In genomic region chr18:45793295-45793965, GRCh38 we compare ENCODE assay signal across 12 cellular contexts. TPM values are rescaled to one million over a fixed set of nuclear protein-coding genes. Genes with fewer than 3 reads are reported as not detected.
DNase-seq lines count a peak whose midpoint lies in the region; ATAC-seq and TF ChIP-seq lines count a peak whose summit lies in the region.
"Had no signal": no experiment of that assay in that cellular context is flagged by ENCODE, and none has a peak within 500 bp of the region (broad histone marks: within the 10 kb centered on the region; RNA-seq: fewer than 3 reads in every experiment).

No MANE protein-coding gene starts in this region.

- H3K79me2 ChIP-seq in Karpas-422 (ENCODE audit: low read length), result no peaks in the 10 kb centered on the region

- TF ChIP-seq CTCF in BE2C (IDR thresholded peaks at IDR 0.05; ENCODE audit: low read depth, low read length), result no peak

- H3K9me3 ChIP-seq in Karpas-422 (ENCODE audit: low read length) (no peaks in the 10 kb centered on the region), BE2C (no peaks in the 10 kb centered on the region)
- H3K9me3 ChIP-seq: gastrocnemius medialis had no signal

- H3K4me2 ChIP-seq in Karpas-422 (ENCODE audit: low read depth, low read length, poor library complexity, severe bottlenecking), result no peak overlapping the region

- no peaks in the 10 kb centered on the region for H3K9me2 ChIP-seq in Karpas-422 (replicated peaks; ENCODE audit: insufficient read depth, low read length)

- no peaks in the 10 kb centered on the region for H4K20me1 ChIP-seq in Karpas-422 (ENCODE audit: insufficient read depth, low read depth, low read length)

- H3K27me3 ChIP-seq in Karpas-422 (ENCODE audit: low read length) (no peaks in the 10 kb centered on the region), BE2C (no peaks in the 10 kb centered on the region)
- H3K27me3 ChIP-seq: gastrocnemius medialis had no signal

- no peak overlapping the region for H3K9ac ChIP-seq in Karpas-422 (ENCODE audit: low read length)

- H2AFZ ChIP-seq in Karpas-422 (ENCODE audit: low read length), result no peak overlapping the region

- H3K4me1 ChIP-seq in Karpas-422 (ENCODE audit: low read length) (peaks cover 5% of the 10 kb centered on the region), BE2C (no peaks in the 10 kb centered on the region)
- H3K4me1 ChIP-seq: gastrocnemius medialis had no signal

- DNase-seq in AML-193 (lab: John Stamatoyannopoulos, UW), result peak; percentile 89
- DNase-seq in Karpas-422, result peak; percentile 40
- DNase-seq in amniotic stem cell (lab: John Stamatoyannopoulos, UW), result peak; percentile 63
- DNase-seq in kidney glomerular epithelial cell (lab: John Stamatoyannopoulos, UW), result peak; percentile 61
- DNase-seq in hippocampal formation (lab: John Stamatoyannopoulos, UW), result no peak
- no peak for DNase-seq in RPMI8226
- DNase-seq in BE2C, result no peak
- DNase-seq: activated gamma-delta T cell treated with Interleukin-2 at 50 U/mL for 16 hours, DMS79, gastrocnemius medialis, NCI-H187 had no signal

- H3K4me3 ChIP-seq in Karpas-422 (ENCODE audit: low read length) (no peak overlapping the region), BE2C (ENCODE audit: low read depth, low read length) (no peak overlapping the region)
- H3K4me3 ChIP-seq: gastrocnemius medialis had no signal

- no peaks in the 10 kb centered on the region for H3K36me3 ChIP-seq in Karpas-422 (ENCODE audit: insufficient read depth, low read length)
- no peaks in the 10 kb centered on the region for H3K36me3 ChIP-seq in BE2C
- H3K36me3 ChIP-seq: gastrocnemius medialis had no signal

- H3K27ac ChIP-seq in Karpas-422 (ENCODE audit: low read length), result no peak overlapping the region
- H3K27ac ChIP-seq: gastrocnemius medialis had no signal

- no peak for ATAC-seq in HG03159 (IDR thresholded peaks at IDR 0.05; ENCODE audit: unreplicated experiment)
- ATAC-seq: gastrocnemius medialis had no signal

RNA-seq across cellular contexts. Expression of gene SIGLEC15, which starts 32.0 kb away (rescaled TPM):
- 1.6 and 2.5 TPM in 2 replicates for total RNA-seq in Karpas-422 (2014; rRNA removed; shearing (Covaris generic); ENCODE audit: low replicate concordance)
- 0.45 TPM for polyA plus RNA-seq in BE2C (2012; ENCODE audit: insufficient read depth, insufficient read length, low read depth)
- total RNA-seq: gastrocnemius medialis had no signal

Comparison
In these comparisons a context has a peak if more than half of its experiments do, and no peak if none do; other contexts are left out.
1. DNase-seq: peak in AML-193 (2 of 2), Karpas-422 (single experiment), amniotic stem cell (single experiment) and kidney glomerular epithelial cell (single experiment); none in hippocampal formation (0 of 2), RPMI8226 (single experiment) and BE2C (single experiment).